Comparison of ENCODE assay signal across 20 cellular contexts in genomic region chr19:17114414-17114831, GRCh38. TPM values are rescaled to one million over a fixed set of nuclear protein-coding genes. Genes with fewer than 3 reads are reported as not detected.
DNase-seq lines count a peak whose midpoint lies in the region; ATAC-seq and TF ChIP-seq lines count a peak whose summit lies in the region.
"Had no signal": no experiment of that assay in that cellular context is flagged by ENCODE, and none has a peak within 500 bp of the region (broad histone marks: within the 10 kb centered on the region; RNA-seq: fewer than 3 reads in every experiment).

No MANE protein-coding gene starts in this region.

- H3K27ac Mint-ChIP-seq in GM23338 = peak overlapping the region; percentile 94
- H3K27ac Mint-ChIP-seq in stimulated activated memory B cell treated with anti-CD40 and anti-IgM and Interleukin-4, amounts not matched to agents 10 μg/mL and 1 μg/mL and 100 μg/mL, for 72 hours = peak overlapping the region; percentile 25
- H3K27ac Mint-ChIP-seq: activated naive CD8-positive, alpha-beta T cell treated with anti-CD3 and anti-CD28 coated beads, Interleukin-2, amount 50 U/mL, for 24 hours; activated T-cell treated with anti-CD3 and anti-CD28 coated beads, Interleukin-2, amount 50 U/mL, for 72 hours; memory B cell; T-helper 2 cell treated with Interferon-gamma antibody and Interleukin-4, amounts not matched to agents 5 μg/mL and 100 μg/mL, for 36 hours had no signal

- no peaks in the 10 kb centered on the region for H3K9me2 ChIP-seq in GM23338 (ENCODE audit: insufficient read depth)

- no peak overlapping the region for H2AFZ ChIP-seq in GM23338

- peaks cover 5% of the 10 kb centered on the region for H4K20me1 ChIP-seq in GM23338 (replicated peaks; ENCODE audit: insufficient read depth)

- ATAC-seq in GM23338 (peak; percentile 46), left lung (no peak)
- no peak for ATAC-seq in stimulated activated memory B cell treated with anti-CD40 and anti-IgM and Interleukin-4, amounts not matched to agents 10 μg/mL and 1 μg/mL and 100 μg/mL, for 72 hours
- ATAC-seq: activated naive CD8-positive, alpha-beta T cell treated with anti-CD3 and anti-CD28 coated beads, Interleukin-2, amount 50 U/mL, for 24 hours; activated T-cell treated with anti-CD3 and anti-CD28 coated beads, Interleukin-2, amount 50 U/mL, for 72 hours had no signal

- peaks cover 11% of the 10 kb centered on the region for H3F3A ChIP-seq in GM23338 (replicated peaks; ENCODE audit: low read depth)

- H3K36me3 ChIP-seq in GM23338 (ENCODE audit: insufficient read depth) (0 out of 2 replicates have a peak, but pooled peaks cover 3% of the 10 kb centered on the region), breast epithelium (no peaks in the 10 kb centered on the region), left lung (peaks cover 0 to 33% of the 10 kb centered on the region in 2 donors)

- H3K79me2 ChIP-seq in GM23338 (replicated peaks; ENCODE audit: insufficient read depth) = peaks cover 10% of the 10 kb centered on the region

- H3K4me1 Mint-ChIP-seq in GM23338 = peaks cover 55% of the 10 kb centered on the region
- H3K4me1 Mint-ChIP-seq in stimulated activated memory B cell treated with anti-CD40 and anti-IgM and Interleukin-4, amounts not matched to agents 10 μg/mL and 1 μg/mL and 100 μg/mL, for 72 hours = peaks cover 67% of the 10 kb centered on the region

- no peak for TF ChIP-seq POLR2A in breast epithelium (IDR thresholded peaks at IDR 0.05)

- no peaks in the 10 kb centered on the region; the same call in 2 of the 3 replicates for H3K9me3 Mint-ChIP-seq in GM23338
- no peaks in the 10 kb centered on the region for H3K9me3 Mint-ChIP-seq in stimulated activated memory B cell treated with anti-CD40 and anti-IgM and Interleukin-4, amounts not matched to agents 10 μg/mL and 1 μg/mL and 100 μg/mL, for 72 hours
- H3K9me3 Mint-ChIP-seq: activated naive CD8-positive, alpha-beta T cell treated with anti-CD3 and anti-CD28 coated beads, Interleukin-2, amount 50 U/mL, for 24 hours; activated T-cell treated with anti-CD3 and anti-CD28 coated beads, Interleukin-2, amount 50 U/mL, for 72 hours; memory B cell; T-helper 2 cell treated with Interferon-gamma antibody and Interleukin-4, amounts not matched to agents 5 μg/mL and 100 μg/mL, for 36 hours had no signal

- DNase-seq in GM23338 (ENCODE audit: low spot score) (peak; percentile 86), breast epithelium (ENCODE audit: low spot score in 2 of 2) (peak in 1 of 2 donors; percentile 81), fibroblast of villous mesenchyme (ENCODE audit: low read depth) (peak; percentile 26), left lung (no peak), Ammon's horn (ENCODE audit: low spot score) (no peak), HCEC 1CT (no peak)
- DNase-seq in central memory CD4-positive, alpha-beta T cell = no peak
- DNase-seq: activated CD4-positive, alpha-beta T cell treated with anti-CD3 and anti-CD28 coated beads for 4 hours; activated naive CD8-positive, alpha-beta T cell treated with anti-CD3 and anti-CD28 coated beads, Interleukin-2, amount 50 U/mL, for 24 hours; activated T-cell treated with anti-CD3 and anti-CD28 coated beads, Interleukin-2, amount 50 U/mL, for 72 hours; AML-193; cortex of kidney; MM.1S; nucleus accumbens; SHP77; stimulated activated CD4-positive, alpha-beta T cell treated with anti-CD3 and anti-CD28 coated beads, Interleukin-4, amount 100 ng/mL, for 1 hour; upper lobe of left lung had no signal

- peaks cover 26% of the 10 kb centered on the region for H3K4me1 ChIP-seq in GM23338 (ENCODE audit: insufficient read depth)
- no peaks in the 10 kb centered on the region for H3K4me1 ChIP-seq in breast epithelium
- peaks cover 5 to 74% of the 10 kb centered on the region in 2 donors for H3K4me1 ChIP-seq in left lung

- peak overlapping the region; percentile 53; the same call in 2 of the 3 replicates for H3K4me3 Mint-ChIP-seq in GM23338
- H3K4me3 Mint-ChIP-seq in stimulated activated memory B cell treated with anti-CD40 and anti-IgM and Interleukin-4, amounts not matched to agents 10 μg/mL and 1 μg/mL and 100 μg/mL, for 72 hours = no peak overlapping the region
- H3K4me3 Mint-ChIP-seq: activated naive CD8-positive, alpha-beta T cell treated with anti-CD3 and anti-CD28 coated beads, Interleukin-2, amount 50 U/mL, for 24 hours; activated T-cell treated with anti-CD3 and anti-CD28 coated beads, Interleukin-2, amount 50 U/mL, for 72 hours; memory B cell; T-helper 2 cell treated with Interferon-gamma antibody and Interleukin-4, amounts not matched to agents 5 μg/mL and 100 μg/mL, for 36 hours had no signal

- peaks cover 17% of the 10 kb centered on the region for H3K36me3 Mint-ChIP-seq in GM23338 (ENCODE audit: low read depth)
- peaks cover 64% of the 10 kb centered on the region for H3K36me3 Mint-ChIP-seq in stimulated activated memory B cell treated with anti-CD40 and anti-IgM and Interleukin-4, amounts not matched to agents 10 μg/mL and 1 μg/mL and 100 μg/mL, for 72 hours

- intact Hi-C loops in breast epithelium (cut with DNase I; ENCODE audit: low total_unique reads) (no loop called here), left lung (cut with DNase I) (no loop called here)

- H3K27me3 ChIP-seq in GM23338 (ENCODE audit: insufficient read depth) (no peaks in the 10 kb centered on the region), breast epithelium (no peaks in the 10 kb centered on the region), left lung (no peaks in the 10 kb centered on the region)
- H3K27me3 ChIP-seq: upper lobe of left lung had no signal

- peak overlapping the region; percentile 70 for H3K4me2 ChIP-seq in GM23338

- peaks cover 16% of the 10 kb centered on the region for H3K27me3 Mint-ChIP-seq in GM23338 (ENCODE audit: insufficient read depth, low read depth, poor library complexity)
- no peaks in the 10 kb centered on the region for H3K27me3 Mint-ChIP-seq in stimulated activated memory B cell treated with anti-CD40 and anti-IgM and Interleukin-4, amounts not matched to agents 10 μg/mL and 1 μg/mL and 100 μg/mL, for 72 hours
- H3K27me3 Mint-ChIP-seq: activated naive CD8-positive, alpha-beta T cell treated with anti-CD3 and anti-CD28 coated beads, Interleukin-2, amount 50 U/mL, for 24 hours; memory B cell had no signal

- no peak for TF ChIP-seq CTCF in GM23338 (conservative IDR thresholded peaks at IDR 0.05; ENCODE audit: low read depth in 2 of 2)
- TF ChIP-seq CTCF in breast epithelium (IDR thresholded peaks at IDR 0.05) = no peak
- TF ChIP-seq CTCF in fibroblast of villous mesenchyme (IDR thresholded peaks at IDR 0.05; ENCODE audit: insufficient read depth, low read depth, low read length) = no peak
- no peak for TF ChIP-seq CTCF in left lung (IDR thresholded peaks at IDR 0.05)

- H3K27ac ChIP-seq in GM23338 (ENCODE audit: low read depth) = peak overlapping the region; percentile 74
- peak overlapping the region; percentile 80 to 84 for H3K27ac ChIP-seq in breast epithelium
- H3K27ac ChIP-seq in left lung = peak overlapping the region in 1 of 2 donors; percentile 18

- H3K4me3 ChIP-seq in GM23338 (no peak overlapping the region), breast epithelium (peak overlapping the region in 2 of 3 donors; percentile 7 to 28), fibroblast of villous mesenchyme (ENCODE audit: low read depth, low read length) (no peak overlapping the region), left lung (no peak overlapping the region)
- H3K4me3 ChIP-seq: upper lobe of left lung had no signal

- H3K9me3 ChIP-seq in breast epithelium (no peaks in the 10 kb centered on the region), left lung (no peaks in the 10 kb centered on the region)
- H3K9me3 ChIP-seq: upper lobe of left lung had no signal

TF ChIP-seq in GM23338, 12 proteins besides CTCF, POLR2A, EP300 and RAD21 (continues in another document):
- TF ChIP-seq REST (IDR thresholded peaks at IDR 0.05; ENCODE audit: unreplicated experiment) = no peak

RNA-seq across cellular contexts. Expression of gene MYO9B, which starts 38.8 kb away (rescaled TPM):
- total RNA-seq in GM23338 (2014; rRNA removed; shearing (Covaris generic)) = 61.3 and 65.6 TPM in 2 replicates
- polyA plus RNA-seq in GM23338 (2016; fragmentation: Nextera tagmentation; extraction: Ambion mirVana) = 28.7 and 29.0 TPM in 2 replicates
- total RNA-seq in breast epithelium = 10 to 100 TPM; 76.0 to 79.5 (median 77.4) TPM
- total RNA-seq in fibroblast of villous mesenchyme = 99.3 and 118 TPM in 2 replicates
- total RNA-seq in left lung = 100 to 1,000 TPM in 1 of 2 donors, 10 to 100 TPM in 1; 89.5 to 149 TPM

RNA-seq across cellular contexts. Expression of gene HAUS8, which starts 39.2 kb away (rescaled TPM):
- total RNA-seq in GM23338 (2014; rRNA removed; shearing (Covaris generic)) = 10.6 and 11.1 TPM in 2 replicates
- 33.3 and 35.5 TPM in 2 replicates for polyA plus RNA-seq in GM23338 (2016; fragmentation: Nextera tagmentation; extraction: Ambion mirVana)
- 1 to 10 TPM; 5.6 to 6.7 (median 5.8) TPM for total RNA-seq in breast epithelium
- 3.5 TPM in 2 replicates for total RNA-seq in fibroblast of villous mesenchyme
- total RNA-seq in left lung = 10 to 100 TPM in 1 of 2 donors, 1 to 10 TPM in 1; 8.4 to 11.6 TPM

Comparison
In these comparisons a context has a peak if more than half of its experiments do, and no peak if none do; other contexts are left out.
1. DNase-seq: peak in GM23338 (single experiment) and fibroblast of villous mesenchyme (single experiment); none in central memory CD4-positive, alpha-beta T cell (single experiment), left lung (0 of 2), Ammon's horn (single experiment) and HCEC 1CT (single experiment).
2. H3K4me3 ChIP-seq: peak in breast epithelium (2 of 3); none in GM23338 (single experiment), fibroblast of villous mesenchyme (single experiment) and left lung (0 of 2).